24 cellular contexts compared by ENCODE assay signal in genomic region chr4:89739589-89739988, GRCh38.
"Had no signal": no experiment of that assay in that cellular context is flagged by ENCODE, and none has a peak within 500 bp of the region (broad histone marks: within the 10 kb centered on the region; RNA-seq: fewer than 3 reads in every experiment).

No MANE protein-coding gene starts in this region.

- DNase-seq: activated CD4-positive, alpha-beta memory T cell treated with anti-CD3 and anti-CD28 coated beads for 36 hours; activated CD4-positive, alpha-beta T cell treated with anti-CD3 and anti-CD28 coated beads for 36 hours; activated CD4-positive, alpha-beta T cell treated with anti-CD3 and anti-CD28 coated beads, Interleukin-2, amount 10 ng/mL, durations not matched to agents 24 days and 14 days; activated CD4-positive, CD25-positive, alpha-beta regulatory T cell; activated CD4-positive, CD25-positive, alpha-beta regulatory T cell treated with anti-CD3 and anti-CD28 coated beads, Interleukin-2, amount 50 U/mL, for 72 hours; activated CD8-positive, alpha-beta memory T cell treated with anti-CD3 and anti-CD28 coated beads, Interleukin-2, amount 10 ng/mL, durations not matched to agents 7 days and 5 days; activated CD8-positive, alpha-beta memory T cell treated with anti-CD3 and anti-CD28 coated beads, Interleukin-2, amount 50 U/mL, for 4 hours; activated CD8-positive, alpha-beta T cell treated with anti-CD3 and anti-CD28 coated beads, Interleukin-2, amount 10 ng/mL, durations not matched to agents 7 days and 5 days; activated effector memory CD4-positive, alpha-beta T cell treated with anti-CD3 and anti-CD28 coated beads, Interleukin-2, amount 50 U/mL, for 16 hours; activated naive CD4-positive, alpha-beta T cell treated with anti-CD3 and anti-CD28 coated beads for 36 hours; activated naive CD8-positive, alpha-beta T cell treated with anti-CD3 and anti-CD28 coated beads for 36 hours; activated naive CD8-positive, alpha-beta T cell treated with anti-CD3 and anti-CD28 coated beads, Interleukin-2, amount 50 U/mL, for 24 hours; activated T-cell treated with anti-CD3 and anti-CD28 coated beads, Interleukin-2, amount 50 U/mL, for 1 hour; activated T-cell treated with anti-CD3 and anti-CD28 coated beads, Interleukin-2, amount 50 U/mL, for 48 hours; adrenal gland; central memory CD4-positive, alpha-beta T cell; cerebellar nuclear complex; dorsolateral prefrontal cortex; effector memory CD4-positive, alpha-beta T cell; endodermal cell; erythroblast; foreskin keratinocyte; heart right ventricle; T-helper 2 cell had no signal
